Comparison of ENCODE assay signal across 16 cellular contexts in the genomic region with DNA sequence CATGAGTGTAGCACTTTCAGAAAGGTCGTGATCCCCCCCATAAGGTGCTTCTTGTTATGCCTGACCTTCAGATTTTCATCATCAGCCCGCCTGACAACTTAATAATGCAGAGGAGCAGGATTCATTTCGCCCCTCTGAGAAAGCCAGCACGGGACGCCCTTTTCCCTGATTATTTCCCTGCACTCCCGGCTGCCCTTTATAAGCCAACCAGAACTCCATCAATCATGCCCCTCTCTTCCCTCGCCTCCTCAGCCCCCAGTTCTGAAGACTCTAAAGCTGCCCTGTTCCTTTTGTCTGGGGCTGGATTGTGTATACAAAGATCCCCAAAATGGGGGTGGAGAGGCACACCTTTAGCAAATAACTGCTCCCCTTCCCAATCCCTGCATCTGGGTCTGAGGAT.
DNase-seq lines count a peak whose midpoint lies in the region; ATAC-seq and TF ChIP-seq lines count a peak whose summit lies in the region.
"Had no signal": no experiment of that assay in that cellular context is flagged by ENCODE, and none has a peak within 500 bp of the region (broad histone marks: within the 10 kb centered on the region; RNA-seq: fewer than 3 reads in every experiment).

No MANE protein-coding gene starts in this region.

- peak overlapping the region; percentile 10 to 18 (median 11) for H3K4me3 Mint-ChIP-seq in nephron

- no peaks in the 10 kb centered on the region for H3K9me3 ChIP-seq in right atrium auricular region
- no peaks in the 10 kb centered on the region for H3K9me3 ChIP-seq in SK-N-SH
- no peaks in the 10 kb centered on the region for H3K9me3 ChIP-seq in testis

- no peak overlapping the region for H3K27ac ChIP-seq in right atrium auricular region
- H3K27ac ChIP-seq in SK-N-SH (ENCODE audit: low read depth in 2 of 2, low read length in 1 of 2) = no peak overlapping the region
- H3K27ac ChIP-seq in testis = peak overlapping the region; percentile 29 to 82
- H3K27ac ChIP-seq: C4-2B had no signal

- no peak for TF ChIP-seq POLR2A in testis (IDR thresholded peaks at IDR 0.05)

- no peaks in the 10 kb centered on the region for H3K9me2 ChIP-seq in SK-N-SH

- no peaks in the 10 kb centered on the region for H3K36me3 ChIP-seq in right atrium auricular region
- no peaks in the 10 kb centered on the region for H3K36me3 ChIP-seq in SK-N-SH (replicated peaks in 1 of 2; ENCODE audit: control insufficient read depth in 1 of 2, insufficient read depth in 2 of 2, low read length in 1 of 2)
- H3K36me3 ChIP-seq in testis (ENCODE audit: low read depth, missing control alignments) = no peaks in the 10 kb centered on the region

- H3K4me3 ChIP-seq in right atrium auricular region = no peak overlapping the region
- no peak overlapping the region for H3K4me3 ChIP-seq in SK-N-SH (ENCODE audit: low read depth in 2 of 2, low read length in 1 of 2)
- H3K4me3 ChIP-seq in testis = no peak overlapping the region

- 3% methylated on average over 7 of the region's 7 CpGs for WGBS in SK-N-SH (ENCODE audit: low lambda C conversion rate)
- 27 to 35% methylated on average over 7 of the region's 7 CpGs for WGBS in testis, 2 donors

- H3K4me1 ChIP-seq in right atrium auricular region (no peaks in the 10 kb centered on the region), SK-N-SH (ENCODE audit: control insufficient read depth in 1 of 2, insufficient read depth in 2 of 2, low read depth in 1 of 2, low read length in 1 of 2) (no peaks in the 10 kb centered on the region), testis (peaks cover 18% of the 10 kb centered on the region)

- no peaks in the 10 kb centered on the region for H3K36me3 Mint-ChIP-seq in nephron (ENCODE audit: low read depth)

- H3K4me1 Mint-ChIP-seq in nephron = peaks cover 53% of the 10 kb centered on the region

- CTCF ChIA-PET in SK-N-SH (lab: Yijun Ruan, JAX) = no interaction called here

- H4K20me1 ChIP-seq in SK-N-SH (ENCODE audit: insufficient read depth) = no peaks in the 10 kb centered on the region

- DNase-seq in Right ventricle myocardium inferior (ENCODE audit: missing footprints) = peak; percentile 13
- DNase-seq in right atrium auricular region (ENCODE audit: low spot score) = no peak
- no peak for DNase-seq in SK-N-SH
- DNase-seq in testis = no peak
- DNase-seq in central memory CD4-positive, alpha-beta T cell = no peak
- DNase-seq: 8988T, COR-L47, DMS153, HCEC 1CT, NCI-H1092, NCI-H2107, NCI-H69 had no signal

- H3K9ac ChIP-seq in SK-N-SH = no peak overlapping the region

- POLR2A ChIA-PET in SK-N-SH (lab: Yijun Ruan, JAX) = no interaction called here

- peak overlapping the region; percentile 64; the same call in 1 of the 2 replicates for H3K4me2 ChIP-seq in SK-N-SH

- H2AFZ ChIP-seq in SK-N-SH (ENCODE audit: low read depth) = peak overlapping the region; percentile 67

- H3K79me2 ChIP-seq in SK-N-SH (ENCODE audit: insufficient read depth) = no peaks in the 10 kb centered on the region

- H3K27me3 ChIP-seq in right atrium auricular region (no peaks in the 10 kb centered on the region), SK-N-SH (ENCODE audit: insufficient read depth) (no peaks in the 10 kb centered on the region), testis (no peaks in the 10 kb centered on the region)

- intact Hi-C loops in Right ventricle myocardium inferior (cut with DNase I) = loop anchor here (5.0 to 10.0 kb wide), 2 partner anchors 53 to 174 kb away; no protein-coding TSS in a partner anchor
- intact Hi-C loops in testis (cut with DNase I; ENCODE audit: low total_unique reads) = no loop called here

- ATAC-seq in Right ventricle myocardium inferior = no peak
- ATAC-seq in GM21381 (IDR thresholded peaks at IDR 0.05; ENCODE audit: unreplicated experiment) = no peak
- no peak for ATAC-seq in HG02571 (IDR thresholded peaks at IDR 0.05; ENCODE audit: unreplicated experiment)

- no peak for TF ChIP-seq RAD21 in SK-N-SH (IDR thresholded peaks at IDR 0.05; ENCODE audit: low read length)

- H3K9me3 Mint-ChIP-seq in nephron = no peaks in the 10 kb centered on the region

- H3K27me3 Mint-ChIP-seq in nephron (ENCODE audit: low read depth) = peaks cover 3% of the 10 kb centered on the region

- peak overlapping the region; percentile 54 to 87 (median 85) for H3K27ac Mint-ChIP-seq in nephron

- no peak for TF ChIP-seq CTCF in right atrium auricular region (IDR thresholded peaks at IDR 0.05)
- no peak for TF ChIP-seq CTCF in SK-N-SH (IDR thresholded peaks at IDR 0.05)
- no peak for TF ChIP-seq CTCF in nephron (IDR thresholded peaks at IDR 0.05; ENCODE audit: unreplicated experiment in 3 of 3)
- TF ChIP-seq CTCF in testis (IDR thresholded peaks at IDR 0.05) = no peak

- no peak for TF ChIP-seq EP300 in SK-N-SH (IDR thresholded peaks at IDR 0.05; ENCODE audit: borderline replicate concordance in 1 of 2, low read depth in 1 of 2, low read length in 1 of 2)

- no peaks in the 10 kb centered on the region for H3F3A ChIP-seq in SK-N-SH (replicated peaks; ENCODE audit: insufficient read depth)

TF ChIP-seq in SK-N-SH, 30 proteins besides CTCF, POLR2A, EP300 and RAD21:
- TF ChIP-seq FOSL2 (IDR thresholded peaks at IDR 0.05; ENCODE audit: borderline replicate concordance, low read depth) = no peak
- TF ChIP-seq GABPA (IDR thresholded peaks at IDR 0.05; ENCODE audit: low read depth) = no peak
- TF ChIP-seq, protein P1, sequence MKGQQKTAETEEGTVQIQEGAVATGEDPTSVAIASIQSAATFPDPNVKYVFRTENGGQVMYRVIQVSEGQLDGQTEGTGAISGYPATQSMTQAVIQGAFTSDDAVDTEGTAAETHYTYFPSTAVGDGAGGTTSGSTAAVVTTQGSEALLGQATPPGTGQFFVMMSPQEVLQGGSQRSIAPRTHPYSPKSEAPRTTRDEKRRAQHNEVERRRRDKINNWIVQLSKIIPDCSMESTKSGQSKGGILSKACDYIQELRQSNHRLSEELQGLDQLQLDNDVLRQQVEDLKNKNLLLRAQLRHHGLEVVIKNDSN (IDR thresholded peaks at IDR 0.05; ENCODE audit: borderline replicate concordance, low read depth) = no peak
- TF ChIP-seq, protein P2, sequence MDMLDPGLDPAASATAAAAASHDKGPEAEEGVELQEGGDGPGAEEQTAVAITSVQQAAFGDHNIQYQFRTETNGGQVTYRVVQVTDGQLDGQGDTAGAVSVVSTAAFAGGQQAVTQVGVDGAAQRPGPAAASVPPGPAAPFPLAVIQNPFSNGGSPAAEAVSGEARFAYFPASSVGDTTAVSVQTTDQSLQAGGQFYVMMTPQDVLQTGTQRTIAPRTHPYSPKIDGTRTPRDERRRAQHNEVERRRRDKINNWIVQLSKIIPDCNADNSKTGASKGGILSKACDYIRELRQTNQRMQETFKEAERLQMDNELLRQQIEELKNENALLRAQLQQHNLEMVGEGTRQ (IDR thresholded peaks at IDR 0.05; ENCODE audit: borderline replicate concordance, low read depth, low read length) = no peak
- no peak for TF ChIP-seq ELF1 (IDR thresholded peaks at IDR 0.05)
- TF ChIP-seq YY1 (IDR thresholded peaks at IDR 0.05; ENCODE audit: low read depth) = no peak
- TF ChIP-seq RXRA (IDR thresholded peaks at IDR 0.05; ENCODE audit: borderline replicate concordance, low read depth) = no peak

Comparison
In these comparisons a context has a peak if more than half of its experiments do, and no peak if none do; other contexts are left out.
1. H3K27ac ChIP-seq: peak in testis (2 of 2); none in right atrium auricular region (0 of 2) and SK-N-SH (0 of 2).